8 cellular contexts compared by ENCODE assay signal in genomic region chr20:33994624-33994913, GRCh38. TPM values are rescaled to one million over a fixed set of nuclear protein-coding genes. Genes with fewer than 3 reads are reported as not detected.
DNase-seq lines count a peak whose midpoint lies in the region; ATAC-seq and TF ChIP-seq lines count a peak whose summit lies in the region.

No MANE protein-coding gene starts in this region.

- peaks cover 60% of the 10 kb centered on the region for H3K4me1 Mint-ChIP-seq in nephron

- H3K79me2 ChIP-seq in MM.1S (ENCODE audit: low read length), result peaks cover 73% of the 10 kb centered on the region

- H3K27ac Mint-ChIP-seq in nephron, result peak overlapping the region; percentile 90 to 97 (median 93)

- H3K4me3 Mint-ChIP-seq in nephron, result peak overlapping the region; percentile 91 to 96 (median 93)

- DNase-seq in BE2C (no peak), MM.1S (no peak), GF-D8 (lab: John Stamatoyannopoulos, UW) (no peak), dermis blood vessel endothelial cell (no peak), NCI-H446 treated with DMSO at 0.1 percent for 48 hours (lab: John Stamatoyannopoulos, UW) (no peak)

- TF ChIP-seq CTCF in BE2C (IDR thresholded peaks at IDR 0.05; ENCODE audit: low read depth, low read length) (no peak), MM.1S (IDR thresholded peaks at IDR 0.05; ENCODE audit: low read length) (no peak), nephron (IDR thresholded peaks at IDR 0.05; ENCODE audit: unreplicated experiment in 3 of 3) (no peak)

- H3K4me2 ChIP-seq in MM.1S (ENCODE audit: low read depth, low read length), result peak overlapping the region; percentile 87

- ATAC-seq in GM18861 (IDR thresholded peaks at IDR 0.05; ENCODE audit: unreplicated experiment), result no peak

- H3K9ac ChIP-seq in MM.1S (ENCODE audit: low read length), result peak overlapping the region; percentile 95
- peak overlapping the region; percentile 64 to 74 for H3K9ac ChIP-seq in duodenal mucosa (ENCODE audit: low read depth in 1 of 2, low read length in 2 of 2)

- H3K9me3 Mint-ChIP-seq in nephron, result no peaks in the 10 kb centered on the region

- H3K27me3 Mint-ChIP-seq in nephron (ENCODE audit: low read depth), result no peaks in the 10 kb centered on the region

- no peak overlapping the region for H2AFZ ChIP-seq in MM.1S (ENCODE audit: low read length)

- peak overlapping the region; percentile 95; the same call in 1 of the 2 replicates for H3K27ac ChIP-seq in MM.1S (ENCODE audit: low read length)
- H3K27ac ChIP-seq in duodenal mucosa (ENCODE audit: low read depth, low read length), result peak overlapping the region; percentile 96

- peaks cover 15% of the 10 kb centered on the region for H3F3A ChIP-seq in MM.1S (ENCODE audit: insufficient read depth, low read length)

- H3K36me3 ChIP-seq in BE2C, result no peaks in the 10 kb centered on the region
- H3K36me3 ChIP-seq in MM.1S (replicated peaks; ENCODE audit: insufficient read depth, low read length), result 0 out of 2 replicates have a peak, but pooled peaks cover 7% of the 10 kb centered on the region
- H3K36me3 ChIP-seq in duodenal mucosa (ENCODE audit: control insufficient read depth in 1 of 2, insufficient read depth in 2 of 2, low read length in 2 of 2), result no peaks in the 10 kb centered on the region

- H3K4me1 ChIP-seq in BE2C (no peaks in the 10 kb centered on the region; the same call in 1 of the 2 replicates), MM.1S (ENCODE audit: low read length) (peaks cover 37% of the 10 kb centered on the region), duodenal mucosa (ENCODE audit: control insufficient read depth in 1 of 2, insufficient read depth in 2 of 2, low read length in 2 of 2) (peaks cover 53 to 55% of the 10 kb centered on the region in 2 donors)

- H3K36me3 Mint-ChIP-seq in nephron (ENCODE audit: low read depth), result peaks cover 4% of the 10 kb centered on the region

- H3K9me3 ChIP-seq in BE2C, result no peaks in the 10 kb centered on the region
- no peaks in the 10 kb centered on the region for H3K9me3 ChIP-seq in MM.1S (replicated peaks; ENCODE audit: insufficient read depth, low read length)
- no peaks in the 10 kb centered on the region for H3K9me3 ChIP-seq in duodenal mucosa (ENCODE audit: control insufficient read depth in 1 of 2, low read length in 2 of 2)

- H3K4me3 ChIP-seq in BE2C (ENCODE audit: low read depth, low read length), result peak overlapping the region; percentile 97
- H3K4me3 ChIP-seq in MM.1S (ENCODE audit: low read length), result peak overlapping the region; percentile 99
- peak overlapping the region; percentile 63 to 85 for H3K4me3 ChIP-seq in duodenal mucosa (ENCODE audit: low read depth in 1 of 2, low read length in 2 of 2)

- H3K27me3 ChIP-seq in BE2C (no peaks in the 10 kb centered on the region), MM.1S (replicated peaks; ENCODE audit: insufficient read depth, low read length) (no peaks in the 10 kb centered on the region), duodenal mucosa (ENCODE audit: control insufficient read depth in 1 of 2, insufficient read depth in 2 of 2, low read length in 2 of 2) (no peaks in the 10 kb centered on the region)

- peaks cover 50% of the 10 kb centered on the region for H4K20me1 ChIP-seq in MM.1S (ENCODE audit: insufficient read depth, low read length)

- no peaks in the 10 kb centered on the region for H3K9me2 ChIP-seq in MM.1S (replicated peaks; ENCODE audit: insufficient read depth, low read length)

RNA-seq across cellular contexts. Expression of gene RALY, which starts 0.9 kb away (rescaled TPM):
- 150 TPM for polyA plus RNA-seq in BE2C (2012; ENCODE audit: insufficient read depth, insufficient read length, low read depth)
- total RNA-seq in dermis blood vessel endothelial cell, result 71.0 and 99.9 TPM in 2 replicates
